ENCODE assay signal across 1 cellular context in the genomic region with DNA sequence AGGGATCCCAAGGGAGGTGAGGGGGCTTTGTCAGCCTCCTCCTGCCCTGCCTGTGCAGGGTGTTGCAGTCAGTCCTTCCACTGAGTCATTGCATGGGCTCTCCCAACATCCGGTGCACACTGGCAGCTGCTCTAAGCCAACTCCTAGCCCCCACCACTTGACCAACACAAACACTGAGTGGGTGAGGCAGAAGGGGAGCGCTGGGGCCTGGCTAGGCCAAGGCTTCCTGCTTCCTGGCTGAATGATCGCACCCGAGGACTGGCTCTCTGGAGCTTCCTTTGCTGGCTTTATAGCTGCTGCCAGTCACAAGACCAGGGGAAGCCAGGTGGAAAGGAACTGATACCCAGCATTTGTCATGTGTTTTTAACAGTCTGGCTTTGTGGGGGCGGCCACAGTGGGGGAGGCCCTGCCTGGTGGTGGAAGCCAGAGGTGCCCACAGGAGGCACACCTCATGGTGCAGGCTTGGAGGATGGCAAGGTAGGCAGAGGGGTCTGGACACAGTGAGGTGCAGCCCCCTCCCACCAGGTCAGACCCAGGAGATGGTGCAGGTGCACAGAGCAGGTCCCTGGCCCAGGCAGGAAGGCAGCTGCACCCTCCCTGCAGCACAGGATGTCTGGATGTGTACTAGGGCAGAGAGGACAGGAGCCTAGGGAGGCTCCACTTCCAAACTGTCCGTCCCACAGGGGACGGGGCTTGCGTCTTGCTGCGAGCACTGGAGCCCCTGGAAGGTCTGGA.
TF ChIP-seq lines count a peak whose summit lies in the region.

No MANE protein-coding gene starts in this region.

TF ChIP-seq in HCT116, 20 proteins besides CTCF, POLR2A, EP300 and RAD21 (continued from another document):
- no peak for TF ChIP-seq REST (IDR thresholded peaks at IDR 0.05; ENCODE audit: low read depth)
- TF ChIP-seq CEBPB (IDR thresholded peaks at IDR 0.05; ENCODE audit: low read depth) = no peak
- TF ChIP-seq YY1 (IDR thresholded peaks at IDR 0.05; ENCODE audit: extremely low read depth, insufficient replicate concordance, low read depth, low read length) = no peak
- TF ChIP-seq CBX3 (IDR thresholded peaks at IDR 0.05; ENCODE audit: low read depth) = no peak
- 0 out of 2 replicates have a peak, but pooled peaks have one; percentile 14 for TF ChIP-seq FOSL1 (IDR thresholded peaks at IDR 0.05; ENCODE audit: low read depth)
- TF ChIP-seq SP1 (IDR thresholded peaks at IDR 0.05; ENCODE audit: low read depth) = no peak
